1 cellular context compared by ENCODE assay signal in genomic region chr21:26844258-26845065, GRCh38.
TF ChIP-seq lines count a peak whose summit lies in the region.

No MANE protein-coding gene starts in this region.

TF ChIP-seq in GM23338, 12 proteins besides CTCF, POLR2A, EP300 and RAD21 (continued from another document):
- TF ChIP-seq ZNF462 (CRISPR knock-in tag; IDR thresholded peaks at IDR 0.05): no peak
- TF ChIP-seq NANOG (IDR thresholded peaks at IDR 0.05; ENCODE audit: borderline replicate concordance): no peak
- TF ChIP-seq ZNF331 (CRISPR knock-in tag; IDR thresholded peaks at IDR 0.05; ENCODE audit: low read depth): no peak
- TF ChIP-seq ETS1 (IDR thresholded peaks at IDR 0.05): no peak
- TF ChIP-seq EZH2phosphoT487 (IDR thresholded peaks at IDR 0.05; ENCODE audit: unreplicated experiment): no peak
